In genomic region chr12:94186461-94187237, GRCh38 we compare ENCODE assay signal across 8 cellular contexts. TPM values are rescaled to one million over a fixed set of nuclear protein-coding genes. Genes with fewer than 3 reads are reported as not detected.
A peak's percentile ranks its signal among the peaks of the same experiment; 100 is the strongest.
DNase-seq lines count a peak whose midpoint lies in the region; ATAC-seq and TF ChIP-seq lines count a peak whose summit lies in the region.

No MANE protein-coding gene starts in this region.

- H3K4me1 Mint-ChIP-seq in WTC11, result peaks cover 4% of the 10 kb centered on the region

- no peak overlapping the region for H3K27ac ChIP-seq in right atrium auricular region

- no peak overlapping the region for H3K4me3 ChIP-seq in right atrium auricular region

- peaks cover 16% of the 10 kb centered on the region for H3K27me3 Mint-ChIP-seq in WTC11 (ENCODE audit: low read depth)

- no peaks in the 10 kb centered on the region for H3K9me3 ChIP-seq in right atrium auricular region

- no peaks in the 10 kb centered on the region for H3K36me3 ChIP-seq in right atrium auricular region

- ATAC-seq in WTC11 (peak; percentile 97), esophagus mucosa (no peak), GM21619 (IDR thresholded peaks at IDR 0.05; ENCODE audit: unreplicated experiment) (no peak), GM21360 (IDR thresholded peaks at IDR 0.05; ENCODE audit: unreplicated experiment) (no peak)

- H3K27ac Mint-ChIP-seq in WTC11, result no peak overlapping the region

- peaks cover 3% of the 10 kb centered on the region; the same call in 1 of the 2 replicates for H3K36me3 Mint-ChIP-seq in WTC11

- TF ChIP-seq CTCF in WTC11 (IDR thresholded peaks at IDR 0.05) (no peak), right atrium auricular region (IDR thresholded peaks at IDR 0.05) (no peak)

- POLR2A ChIA-PET in WTC11 (lab: Charles Lee), result no interaction called here

- H3K4me1 ChIP-seq in right atrium auricular region, result no peaks in the 10 kb centered on the region

- peaks cover 7% of the 10 kb centered on the region for H3K9me3 Mint-ChIP-seq in WTC11

- no peak overlapping the region for H3K4me3 Mint-ChIP-seq in WTC11

- no peaks in the 10 kb centered on the region for H3K27me3 ChIP-seq in right atrium auricular region

- DNase-seq in GM03348 (ENCODE audit: low spot score), result peak; percentile 33
- DNase-seq in WTC11 (ENCODE audit: low spot score), result peak; percentile 91
- DNase-seq in right atrium auricular region (ENCODE audit: low spot score), result peak; percentile 72
- peak; percentile 82 for DNase-seq in putamen (ENCODE audit: low spot score)
- DNase-seq in stimulated activated CD4-positive, alpha-beta T cell treated with anti-CD3 and anti-CD28 coated beads, Interleukin-15, amount 100 ng/mL, for 24 hours, result no peak

- CTCF ChIA-PET in WTC11 (lab: Charles Lee), result interaction anchor here (1.1 to 1.2 kb wide), 3 partner anchors 9 to 38 kb away, joined by 3 to 5 read pairs (median 4); no protein-coding TSS in a partner anchor

TF ChIP-seq in WTC11, 78 proteins besides CTCF, POLR2A, EP300 and RAD21:
- no peak for TF ChIP-seq JAZF1 (CRISPR knock-in tag; IDR thresholded peaks at IDR 0.05)
- no peak for TF ChIP-seq CDX4 (CRISPR knock-in tag; IDR thresholded peaks at IDR 0.05; ENCODE audit: borderline replicate concordance)
- no peak for TF ChIP-seq ZBTB21 (CRISPR knock-in tag; IDR thresholded peaks at IDR 0.05; ENCODE audit: borderline replicate concordance)
- no peak for TF ChIP-seq ATF6 (CRISPR knock-in tag; IDR thresholded peaks at IDR 0.05)
- TF ChIP-seq ZNF232 (CRISPR knock-in tag; IDR thresholded peaks at IDR 0.05), result no peak
- no peak for TF ChIP-seq ZNF416 (CRISPR knock-in tag; IDR thresholded peaks at IDR 0.05)
- TF ChIP-seq IRF1 (CRISPR knock-in tag; IDR thresholded peaks at IDR 0.05), result no peak
- TF ChIP-seq NFYB (CRISPR knock-in tag; conservative IDR thresholded peaks at IDR 0.05; ENCODE audit: low read depth), result peak; percentile 39; the same call in 1 of the 2 replicates

RNA-seq across cellular contexts. Expression of gene PLXNC1, which starts 38.3 kb away (rescaled TPM):
- total RNA-seq in WTC11 (2021), result 1.4 to 3.1 TPM (median 2.0 TPM) in 3 replicates
- 1 to 10 TPM; 2.0 to 3.0 TPM for total RNA-seq in right atrium auricular region
- 1.7 TPM for total RNA-seq in esophagus mucosa
